In the genomic region with DNA sequence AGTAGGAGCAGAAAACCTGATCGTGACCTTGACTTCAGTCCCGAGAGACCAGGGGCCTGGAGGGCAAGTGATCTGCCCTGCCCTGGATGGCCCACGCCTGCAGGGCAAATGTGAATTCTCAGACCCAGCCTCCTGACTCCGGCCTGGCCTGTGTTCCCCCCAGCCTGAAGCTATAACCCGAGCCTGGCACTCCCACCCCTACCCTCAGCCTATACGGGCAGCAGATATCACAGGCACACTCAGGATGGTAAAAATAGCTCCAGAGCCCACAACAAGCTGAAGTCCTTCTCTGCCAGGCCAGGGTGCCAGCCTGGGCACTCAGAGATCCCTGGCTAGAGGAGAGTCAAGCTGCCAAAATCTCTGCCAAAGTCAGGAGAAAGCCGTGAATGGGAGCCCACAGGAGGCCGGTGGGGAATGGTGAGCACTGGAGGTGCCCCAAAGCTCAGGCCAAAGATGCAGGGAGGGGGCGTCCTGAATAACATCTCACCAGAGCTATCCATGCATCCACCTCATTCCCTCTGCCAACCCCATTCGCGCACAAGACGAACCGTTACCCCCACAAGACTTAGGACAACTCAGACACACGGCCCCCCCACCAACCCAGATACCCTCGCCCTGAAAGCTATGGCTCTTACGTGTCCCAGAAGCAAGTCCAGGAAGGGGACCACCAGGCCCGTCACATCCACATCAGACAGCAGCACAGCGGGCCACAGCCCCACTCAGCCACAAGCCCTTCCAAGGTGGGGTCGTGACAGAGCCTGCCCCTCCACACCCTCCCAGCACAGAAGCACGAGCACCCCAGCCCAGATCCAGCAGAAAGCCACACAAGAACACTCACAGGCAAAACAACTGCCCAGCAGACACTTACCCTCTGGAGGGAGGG, we compare ENCODE assay signal across 12 cellular contexts.
DNase-seq lines count a peak whose midpoint lies in the region; ATAC-seq and TF ChIP-seq lines count a peak whose summit lies in the region.
"Had no signal": no experiment of that assay in that cellular context is flagged by ENCODE, and none has a peak within 500 bp of the region (broad histone marks: within the 10 kb centered on the region; RNA-seq: fewer than 3 reads in every experiment).

No MANE protein-coding gene starts in this region.

- no peak overlapping the region for H2BK5ac ChIP-seq in mesendoderm (ENCODE audit: low read length)

- H3K79me1 ChIP-seq in mesendoderm (ENCODE audit: low read length) = no peaks in the 10 kb centered on the region

- H4K8ac ChIP-seq in mesendoderm (ENCODE audit: low read depth, low read length) = no peak overlapping the region

- H3K18ac ChIP-seq in mesendoderm (ENCODE audit: low read length) = no peak overlapping the region

- no peak for TF ChIP-seq CTCF in coronary artery (IDR thresholded peaks at IDR 0.05)

- in situ Hi-C loops in G401 (cut with HindIII; ENCODE audit: low sequenced_read_pairs) = no loop called here

- no peak overlapping the region for H2BK15ac ChIP-seq in mesendoderm (replicated peaks; ENCODE audit: low read depth)

- H4K5ac ChIP-seq in mesendoderm (ENCODE audit: low read length) = no peak overlapping the region

- H3K4me3 ChIP-seq in coronary artery (peak overlapping the region; percentile 72), mesendoderm (ENCODE audit: low read length) (no peak overlapping the region), skeletal muscle tissue (ENCODE audit: low read length in 3 of 3) (peak overlapping the region; percentile 92 to 96 (median 94))
- H3K4me3 ChIP-seq: prostate gland had no signal

- H3K4me1 ChIP-seq in mesendoderm (ENCODE audit: control insufficient read depth, low read depth, low read length) (peaks cover 3% of the 10 kb centered on the region), skeletal muscle tissue (ENCODE audit: control insufficient read depth in 3 of 3, insufficient read depth in 3 of 3, low read length in 3 of 3) (peaks cover 67 to 85% (median 78%) of the 10 kb centered on the region in 3 donors)
- H3K4me1 ChIP-seq: foreskin keratinocyte, prostate gland had no signal

- H3K9me3 ChIP-seq in skeletal muscle tissue (ENCODE audit: control insufficient read depth in 3 of 3, low read length in 3 of 3) = no peaks in the 10 kb centered on the region
- H3K9me3 ChIP-seq: prostate gland had no signal

- H3K27me3 ChIP-seq in mesendoderm (ENCODE audit: insufficient read depth, low read length, poor library complexity) (no peaks in the 10 kb centered on the region), skeletal muscle tissue (ENCODE audit: control insufficient read depth in 3 of 3, insufficient read depth in 3 of 3, low read length in 3 of 3) (no peaks in the 10 kb centered on the region)

- peak overlapping the region; percentile 80 for H3K23ac ChIP-seq in mesendoderm (ENCODE audit: low read length)

- ATAC-seq in HG03139 (IDR thresholded peaks at IDR 0.05; ENCODE audit: unreplicated experiment) (no peak), GM18873 (IDR thresholded peaks at IDR 0.05; ENCODE audit: low FRiP score, unreplicated experiment) (no peak)

- WGBS in mesendoderm (ENCODE audit: extremely low coverage, insufficient coverage, low lambda C conversion rate) = no CpG with 5 or more reads among the region's 20 CpGs

- H3K36me3 ChIP-seq in mesendoderm (ENCODE audit: control insufficient read depth, insufficient read depth, low read length) = no peaks in the 10 kb centered on the region
- peaks cover 25 to 40% (median 30%) of the 10 kb centered on the region in 3 donors for H3K36me3 ChIP-seq in skeletal muscle tissue (ENCODE audit: control insufficient read depth in 3 of 3, insufficient read depth in 3 of 3, low read length in 3 of 3)
- H3K36me3 ChIP-seq: prostate gland had no signal

- peak overlapping the region; percentile 69 to 97 for H3K27ac ChIP-seq in coronary artery
- H3K27ac ChIP-seq in mesendoderm (ENCODE audit: low read depth, low read length) = no peak overlapping the region
- peak overlapping the region; percentile 99 for H3K27ac ChIP-seq in skeletal muscle tissue (ENCODE audit: low read depth, low read length)
- H3K27ac ChIP-seq: foreskin keratinocyte had no signal

- DNase-seq in G401 (ENCODE audit: low spot score) (peak; percentile 14), coronary artery (ENCODE audit: low spot score) (no peak), mesendoderm (no peak), NCI-H510A (lab: John Stamatoyannopoulos, UW) (no peak), MV-4-11 (lab: John Stamatoyannopoulos, UW) (no peak)
- DNase-seq: activated CD4-positive, alpha-beta T cell treated with anti-CD3 and anti-CD28 coated beads for 48 hours; activated effector memory CD4-positive, alpha-beta T cell treated with Interleukin-2 at 50 U/mL for 16 hours; foreskin keratinocyte had no signal

- H2BK120ac ChIP-seq in mesendoderm (ENCODE audit: low read depth, low read length) = no peak overlapping the region

- H3K79me2 ChIP-seq in mesendoderm (ENCODE audit: control insufficient read depth, insufficient read depth, low read length) = no peaks in the 10 kb centered on the region

- no peak overlapping the region for H3K4me2 ChIP-seq in mesendoderm (ENCODE audit: low read length)

- H2AK5ac ChIP-seq in mesendoderm (ENCODE audit: low read length) = no peak overlapping the region

- no peak overlapping the region for H3K9ac ChIP-seq in mesendoderm (ENCODE audit: low read length)
- peak overlapping the region; percentile 98 to 100 (median 99) for H3K9ac ChIP-seq in skeletal muscle tissue (ENCODE audit: low read depth in 1 of 3, low read length in 3 of 3)

- peak overlapping the region; percentile 34 for H3K56ac ChIP-seq in mesendoderm (ENCODE audit: low read length)

- H3K4ac ChIP-seq in mesendoderm (ENCODE audit: low read depth, low read length) = no peak overlapping the region
